In genomic region chr6:149248688-149249369, GRCh38 we compare ENCODE assay signal across 10 cellular contexts.
DNase-seq lines count a peak whose midpoint lies in the region; ATAC-seq and TF ChIP-seq lines count a peak whose summit lies in the region.
"Had no signal": no experiment of that assay in that cellular context is flagged by ENCODE, and none has a peak within 500 bp of the region (broad histone marks: within the 10 kb centered on the region; RNA-seq: fewer than 3 reads in every experiment).

No MANE protein-coding gene starts in this region.

- H3K4me1 Mint-ChIP-seq in mesothelial cell of epicardium: peaks cover 20% of the 10 kb centered on the region

- no peaks in the 10 kb centered on the region for H3K36me3 Mint-ChIP-seq in mesothelial cell of epicardium

- no peaks in the 10 kb centered on the region for H3K27me3 ChIP-seq in foreskin keratinocyte
- no peaks in the 10 kb centered on the region for H3K27me3 ChIP-seq in upper lobe of right lung
- H3K27me3 ChIP-seq: pancreas had no signal

- no peak overlapping the region for H3K27ac Mint-ChIP-seq in mesothelial cell of epicardium

- no peak overlapping the region for H3K4me3 Mint-ChIP-seq in mesothelial cell of epicardium

- H3K27me3 Mint-ChIP-seq in mesothelial cell of epicardium (ENCODE audit: low read depth): peaks cover 17% of the 10 kb centered on the region

- H3K9me3 Mint-ChIP-seq in mesothelial cell of epicardium: peaks cover 4% of the 10 kb centered on the region

- no peak overlapping the region for H3K27ac ChIP-seq in foreskin keratinocyte
- H3K27ac ChIP-seq in upper lobe of right lung: no peak overlapping the region
- H3K27ac ChIP-seq: pancreas had no signal

- intact Hi-C loops in upper lobe of right lung (cut with DNase I): no loop called here

- ATAC-seq in foreskin keratinocyte: peak; percentile 26
- peak; percentile 57 for ATAC-seq in upper lobe of right lung

- no peak overlapping the region for H3K4me3 ChIP-seq in upper lobe of right lung
- H3K4me3 ChIP-seq: pancreas had no signal

- peak; percentile 22 for DNase-seq in stimulated activated CD4-positive, alpha-beta T cell treated with anti-CD3 and anti-CD28 coated beads, Interleukin-15, amount 100 ng/mL, for 24 hours
- DNase-seq in stimulated activated CD4-positive, alpha-beta T cell treated with anti-CD3 and anti-CD28 coated beads, Interleukin-2, amount 100 ng/mL, for 24 hours: no peak
- peak; percentile 33 for DNase-seq in SW480 (ENCODE audit: low spot score)
- peak in 1 of 2 donors; percentile 21 for DNase-seq in foreskin keratinocyte
- DNase-seq in upper lobe of right lung: no peak
- DNase-seq in HuH-7.5 (ENCODE audit: low spot score): no peak
- DNase-seq in mesothelial cell of epicardium (ENCODE audit: low spot score in 2 of 2, unreplicated experiment in 2 of 2): no peak
- no peak for DNase-seq in effector CD4-positive, alpha-beta T cell
- DNase-seq: amniotic stem cell, pancreas had no signal

- no peaks in the 10 kb centered on the region for H3K9me3 ChIP-seq in upper lobe of right lung
- H3K9me3 ChIP-seq: pancreas had no signal

- TF ChIP-seq CTCF in foreskin keratinocyte (conservative IDR thresholded peaks at IDR 0.05) (no peak), upper lobe of right lung (IDR thresholded peaks at IDR 0.05) (no peak), mesothelial cell of epicardium (IDR thresholded peaks at IDR 0.05; ENCODE audit: unreplicated experiment) (no peak)

- H3K4me1 ChIP-seq in foreskin keratinocyte: no peaks in the 10 kb centered on the region
- H3K4me1 ChIP-seq in upper lobe of right lung: no peaks in the 10 kb centered on the region
- H3K4me1 ChIP-seq: pancreas had no signal

- H3K36me3 ChIP-seq in upper lobe of right lung: no peaks in the 10 kb centered on the region
- H3K36me3 ChIP-seq: pancreas had no signal

Comparison
In these comparisons a context has a peak if more than half of its experiments do, and no peak if none do; other contexts are left out.
1. DNase-seq: peak in stimulated activated CD4-positive, alpha-beta T cell treated with anti-CD3 and anti-CD28 coated beads, Interleukin-15, amount 100 ng/mL, for 24 hours (single experiment) and SW480 (single experiment); none in stimulated activated CD4-positive, alpha-beta T cell treated with anti-CD3 and anti-CD28 coated beads, Interleukin-2, amount 100 ng/mL, for 24 hours (0 of 2), upper lobe of right lung (single experiment), HuH-7.5 (single experiment), mesothelial cell of epicardium (0 of 2) and effector CD4-positive, alpha-beta T cell (single experiment).